Comparison of ENCODE assay signal across 1 cellular context in the genomic region with DNA sequence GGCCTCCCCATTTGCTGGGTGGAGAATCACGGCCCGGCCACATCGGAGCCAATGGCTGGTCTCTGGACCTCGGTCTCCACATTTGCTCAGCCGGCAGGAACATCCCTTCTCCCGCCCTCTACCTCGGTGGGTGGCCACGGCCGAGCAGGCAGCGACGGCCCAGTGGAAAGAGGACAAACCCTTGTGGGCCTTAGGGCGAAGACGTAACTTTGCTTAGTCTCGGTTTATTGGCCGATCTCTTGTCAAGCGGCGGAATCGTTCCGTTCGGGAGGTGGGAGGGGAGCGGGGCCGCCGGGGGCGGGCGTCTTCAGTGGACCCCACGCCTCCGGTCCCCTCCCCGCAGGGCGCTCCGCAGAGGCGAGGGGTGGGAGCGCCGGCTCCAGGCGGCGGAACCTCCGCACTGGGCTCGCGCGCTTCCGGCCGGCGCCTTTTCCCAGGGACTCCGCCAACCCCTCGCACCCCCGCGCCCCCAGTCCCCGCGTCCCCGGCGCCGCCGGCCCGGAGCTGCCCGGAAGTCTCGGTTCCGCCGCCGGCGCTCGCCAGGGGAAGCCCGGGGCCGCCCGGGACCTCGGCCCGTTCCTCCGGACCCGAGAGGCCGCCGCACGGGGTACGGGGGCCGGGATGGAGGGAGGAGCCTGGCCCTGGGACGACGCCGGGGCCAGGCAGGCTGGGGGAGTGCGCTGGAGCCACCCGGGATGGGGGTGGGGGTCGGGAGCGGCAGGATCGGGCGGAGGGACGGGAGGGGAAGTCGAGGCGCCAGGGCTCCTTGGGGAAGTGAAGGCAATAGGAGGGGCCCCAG.
TF ChIP-seq lines count a peak whose summit lies in the region.

A gene with protein sequence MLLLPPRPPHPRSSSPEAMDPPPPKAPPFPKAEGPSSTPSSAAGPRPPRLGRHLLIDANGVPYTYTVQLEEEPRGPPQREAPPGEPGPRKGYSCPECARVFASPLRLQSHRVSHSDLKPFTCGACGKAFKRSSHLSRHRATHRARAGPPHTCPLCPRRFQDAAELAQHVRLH (plus strand): TSS at position 426 of the 799 bp plus-strand sequence. CDS start 1,507 bp downstream, outside the sequence.

TF ChIP-seq in HepG2, 621 proteins besides CTCF, POLR2A, EP300 and RAD21 (continued from another document and continues in another):
- TF ChIP-seq, protein P1, sequence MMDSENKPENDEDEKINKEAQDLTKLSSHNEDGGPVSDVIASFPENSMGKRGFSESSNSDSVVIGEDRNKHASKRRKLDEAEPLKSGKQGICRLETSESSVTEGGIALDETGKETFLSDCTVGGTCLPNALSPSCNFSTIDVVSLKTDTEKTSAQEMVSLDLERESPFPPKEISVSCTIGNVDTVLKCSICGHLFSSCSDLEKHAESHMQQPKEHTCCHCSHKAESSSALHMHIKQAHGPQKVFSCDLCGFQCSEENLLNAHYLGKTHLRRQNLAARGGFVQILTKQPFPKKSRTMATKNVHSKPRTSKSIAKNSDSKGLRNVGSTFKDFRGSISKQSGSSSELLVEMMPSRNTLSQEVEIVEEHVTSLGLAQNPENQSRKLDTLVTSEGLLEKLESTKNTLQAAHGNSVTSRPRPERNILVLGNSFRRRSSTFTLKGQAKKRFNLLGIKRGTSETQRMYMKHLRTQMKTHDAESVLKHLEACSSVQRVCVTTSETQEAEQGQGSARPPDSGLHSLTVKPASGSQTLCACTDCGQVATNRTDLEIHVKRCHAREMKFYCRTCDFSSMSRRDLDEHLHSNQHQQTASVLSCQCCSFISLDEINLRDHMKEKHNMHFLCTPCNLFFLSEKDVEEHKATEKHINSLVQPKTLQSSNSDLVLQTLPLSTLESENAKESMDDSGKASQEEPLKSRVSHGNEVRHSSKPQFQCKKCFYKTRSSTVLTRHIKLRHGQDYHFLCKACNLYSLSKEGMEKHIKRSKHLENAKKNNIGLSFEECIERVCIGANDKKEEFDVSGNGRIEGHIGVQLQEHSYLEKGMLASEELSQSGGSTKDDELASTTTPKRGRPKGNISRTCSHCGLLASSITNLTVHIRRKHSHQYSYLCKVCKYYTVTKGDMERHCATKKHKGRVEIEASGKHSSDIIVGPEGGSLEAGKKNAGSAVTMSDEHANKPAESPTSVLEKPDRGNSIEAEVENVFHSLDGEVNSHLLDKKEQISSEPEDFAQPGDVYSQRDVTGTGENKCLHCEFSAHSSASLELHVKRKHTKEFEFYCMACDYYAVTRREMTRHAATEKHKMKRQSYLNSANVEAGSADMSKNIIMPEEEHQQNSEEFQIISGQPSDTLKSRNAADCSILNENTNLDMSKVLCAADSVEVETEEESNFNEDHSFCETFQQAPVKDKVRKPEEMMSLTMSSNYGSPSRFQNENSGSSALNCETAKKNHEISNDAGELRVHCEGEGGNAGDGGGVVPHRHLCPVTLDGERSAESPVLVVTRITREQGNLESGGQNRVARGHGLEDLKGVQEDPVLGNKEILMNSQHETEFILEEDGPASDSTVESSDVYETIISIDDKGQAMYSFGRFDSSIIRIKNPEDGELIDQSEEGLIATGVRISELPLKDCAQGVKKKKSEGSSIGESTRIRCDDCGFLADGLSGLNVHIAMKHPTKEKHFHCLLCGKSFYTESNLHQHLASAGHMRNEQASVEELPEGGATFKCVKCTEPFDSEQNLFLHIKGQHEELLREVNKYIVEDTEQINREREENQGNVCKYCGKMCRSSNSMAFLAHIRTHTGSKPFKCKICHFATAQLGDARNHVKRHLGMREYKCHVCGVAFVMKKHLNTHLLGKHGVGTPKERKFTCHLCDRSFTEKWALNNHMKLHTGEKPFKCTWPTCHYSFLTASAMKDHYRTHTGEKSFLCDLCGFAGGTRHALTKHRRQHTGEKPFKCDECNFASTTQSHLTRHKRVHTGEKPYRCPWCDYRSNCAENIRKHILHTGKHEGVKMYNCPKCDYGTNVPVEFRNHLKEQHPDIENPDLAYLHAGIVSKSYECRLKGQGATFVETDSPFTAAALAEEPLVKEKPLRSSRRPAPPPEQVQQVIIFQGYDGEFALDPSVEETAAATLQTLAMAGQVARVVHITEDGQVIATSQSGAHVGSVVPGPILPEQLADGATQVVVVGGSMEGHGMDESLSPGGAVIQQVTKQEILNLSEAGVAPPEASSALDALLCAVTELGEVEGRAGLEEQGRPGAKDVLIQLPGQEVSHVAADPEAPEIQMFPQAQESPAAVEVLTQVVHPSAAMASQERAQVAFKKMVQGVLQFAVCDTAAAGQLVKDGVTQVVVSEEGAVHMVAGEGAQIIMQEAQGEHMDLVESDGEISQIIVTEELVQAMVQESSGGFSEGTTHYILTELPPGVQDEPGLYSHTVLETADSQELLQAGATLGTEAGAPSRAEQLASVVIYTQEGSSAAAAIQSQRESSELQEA (CRISPR knock-in tag; IDR thresholded peaks at IDR 0.05; ENCODE audit: not compliant biosample characterization) = no peak
- no peak for TF ChIP-seq ZC3H4 (CRISPR knock-in tag; IDR thresholded peaks at IDR 0.05; ENCODE audit: borderline replicate concordance)
- peak; percentile 65 for TF ChIP-seq RBM39 (IDR thresholded peaks at IDR 0.05; ENCODE audit: low read depth, low read length, poor library complexity, severe bottlenecking)
- TF ChIP-seq, protein P2, sequence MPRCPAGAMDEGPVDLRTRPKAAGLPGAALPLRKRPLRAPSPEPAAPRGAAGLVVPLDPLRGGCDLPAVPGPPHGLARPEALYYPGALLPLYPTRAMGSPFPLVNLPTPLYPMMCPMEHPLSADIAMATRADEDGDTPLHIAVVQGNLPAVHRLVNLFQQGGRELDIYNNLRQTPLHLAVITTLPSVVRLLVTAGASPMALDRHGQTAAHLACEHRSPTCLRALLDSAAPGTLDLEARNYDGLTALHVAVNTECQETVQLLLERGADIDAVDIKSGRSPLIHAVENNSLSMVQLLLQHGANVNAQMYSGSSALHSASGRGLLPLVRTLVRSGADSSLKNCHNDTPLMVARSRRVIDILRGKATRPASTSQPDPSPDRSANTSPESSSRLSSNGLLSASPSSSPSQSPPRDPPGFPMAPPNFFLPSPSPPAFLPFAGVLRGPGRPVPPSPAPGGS (CRISPR knock-in tag; IDR thresholded peaks at IDR 0.05) = 0 out of 2 replicates have a peak, but pooled peaks have one; percentile 5
- no peak for TF ChIP-seq ZNF354B (CRISPR knock-in tag; IDR thresholded peaks at IDR 0.05)
- no peak for TF ChIP-seq EZH2 (conservative IDR thresholded peaks at IDR 0.05; ENCODE audit: low read depth, low read length)
- no peak for TF ChIP-seq KLF9 (CRISPR knock-in tag; IDR thresholded peaks at IDR 0.05; ENCODE audit: low read depth)
- peak; percentile 75 for TF ChIP-seq GABPA (IDR thresholded peaks at IDR 0.05; ENCODE audit: low read depth, low read length)
- peak; percentile 58 for TF ChIP-seq GABPA (CRISPR knock-in tag; IDR thresholded peaks at IDR 0.05; ENCODE audit: low read depth)
- TF ChIP-seq ZNF33A (CRISPR knock-in tag; IDR thresholded peaks at IDR 0.05; ENCODE audit: borderline replicate concordance) = no peak
- no peak for TF ChIP-seq SRF (IDR thresholded peaks at IDR 0.05; ENCODE audit: low read depth, low read length)
- no peak for TF ChIP-seq POGZ (CRISPR knock-in tag; IDR thresholded peaks at IDR 0.05)
- TF ChIP-seq PAX8 (CRISPR knock-in tag; IDR thresholded peaks at IDR 0.05; ENCODE audit: borderline replicate concordance) = no peak
- TF ChIP-seq, protein P3, sequence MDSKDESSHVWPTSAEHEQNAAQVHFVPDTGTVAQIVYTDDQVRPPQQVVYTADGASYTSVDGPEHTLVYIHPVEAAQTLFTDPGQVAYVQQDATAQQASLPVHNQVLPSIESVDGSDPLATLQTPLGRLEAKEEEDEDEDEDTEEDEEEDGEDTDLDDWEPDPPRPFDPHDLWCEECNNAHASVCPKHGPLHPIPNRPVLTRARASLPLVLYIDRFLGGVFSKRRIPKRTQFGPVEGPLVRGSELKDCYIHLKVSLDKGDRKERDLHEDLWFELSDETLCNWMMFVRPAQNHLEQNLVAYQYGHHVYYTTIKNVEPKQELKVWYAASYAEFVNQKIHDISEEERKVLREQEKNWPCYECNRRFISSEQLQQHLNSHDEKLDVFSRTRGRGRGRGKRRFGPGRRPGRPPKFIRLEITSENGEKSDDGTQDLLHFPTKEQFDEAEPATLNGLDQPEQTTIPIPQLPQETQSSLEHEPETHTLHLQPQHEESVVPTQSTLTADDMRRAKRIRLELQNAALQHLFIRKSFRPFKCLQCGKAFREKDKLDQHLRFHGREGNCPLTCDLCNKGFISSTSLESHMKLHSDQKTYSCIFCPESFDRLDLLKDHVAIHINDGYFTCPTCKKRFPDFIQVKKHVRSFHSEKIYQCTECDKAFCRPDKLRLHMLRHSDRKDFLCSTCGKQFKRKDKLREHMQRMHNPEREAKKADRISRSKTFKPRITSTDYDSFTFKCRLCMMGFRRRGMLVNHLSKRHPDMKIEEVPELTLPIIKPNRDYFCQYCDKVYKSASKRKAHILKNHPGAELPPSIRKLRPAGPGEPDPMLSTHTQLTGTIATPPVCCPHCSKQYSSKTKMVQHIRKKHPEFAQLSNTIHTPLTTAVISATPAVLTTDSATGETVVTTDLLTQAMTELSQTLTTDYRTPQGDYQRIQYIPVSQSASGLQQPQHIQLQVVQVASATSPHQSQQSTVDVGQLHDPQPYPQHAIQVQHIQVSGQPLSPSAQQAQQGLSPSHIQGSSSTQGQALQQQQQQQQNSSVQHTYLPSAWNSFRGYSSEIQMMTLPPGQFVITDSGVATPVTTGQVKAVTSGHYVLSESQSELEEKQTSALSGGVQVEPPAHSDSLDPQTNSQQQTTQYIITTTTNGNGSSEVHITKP (CRISPR knock-in tag; IDR thresholded peaks at IDR 0.05; ENCODE audit: low read depth) = no peak
- TF ChIP-seq DNMT1 (CRISPR knock-in tag; IDR thresholded peaks at IDR 0.05) = 0 out of 2 replicates have a peak, but pooled peaks have one; percentile 77
- TF ChIP-seq ZNF543 (CRISPR knock-in tag; IDR thresholded peaks at IDR 0.05) = peak; percentile 35; the same call in 1 of the 2 replicates
- TF ChIP-seq ZNF496 (CRISPR knock-in tag; IDR thresholded peaks at IDR 0.05; ENCODE audit: insufficient replicate concordance) = no peak
- TF ChIP-seq FLYWCH1 (CRISPR knock-in tag; IDR thresholded peaks at IDR 0.05) = no peak
- TF ChIP-seq HNF4G (IDR thresholded peaks at IDR 0.05; ENCODE audit: borderline replicate concordance, low read depth, low read length) = no peak; the same call in 1 of the 2 replicates
- TF ChIP-seq HNF4G (CRISPR knock-in tag; IDR thresholded peaks at IDR 0.05; ENCODE audit: borderline replicate concordance, low read depth) = no peak
- TF ChIP-seq ZNF737 (CRISPR knock-in tag; IDR thresholded peaks at IDR 0.05; ENCODE audit: borderline replicate concordance) = peak; percentile 49; the same call in 1 of the 2 replicates
- TF ChIP-seq RXRA (CRISPR knock-in tag; IDR thresholded peaks at IDR 0.05) = no peak; the same call in 1 of the 2 replicates
- no peak for TF ChIP-seq PAF1 (CRISPR knock-in tag; IDR thresholded peaks at IDR 0.05)
- TF ChIP-seq MXI1 (IDR thresholded peaks at IDR 0.05; ENCODE audit: borderline replicate concordance, low read depth, low read length) = 0 out of 3 replicates have a peak, but pooled peaks have one; percentile 46
- no peak for TF ChIP-seq ZNF234 (CRISPR knock-in tag; conservative IDR thresholded peaks at IDR 0.05)
- TF ChIP-seq AHR (CRISPR knock-in tag; IDR thresholded peaks at IDR 0.05) = no peak
- TF ChIP-seq, protein P4, sequence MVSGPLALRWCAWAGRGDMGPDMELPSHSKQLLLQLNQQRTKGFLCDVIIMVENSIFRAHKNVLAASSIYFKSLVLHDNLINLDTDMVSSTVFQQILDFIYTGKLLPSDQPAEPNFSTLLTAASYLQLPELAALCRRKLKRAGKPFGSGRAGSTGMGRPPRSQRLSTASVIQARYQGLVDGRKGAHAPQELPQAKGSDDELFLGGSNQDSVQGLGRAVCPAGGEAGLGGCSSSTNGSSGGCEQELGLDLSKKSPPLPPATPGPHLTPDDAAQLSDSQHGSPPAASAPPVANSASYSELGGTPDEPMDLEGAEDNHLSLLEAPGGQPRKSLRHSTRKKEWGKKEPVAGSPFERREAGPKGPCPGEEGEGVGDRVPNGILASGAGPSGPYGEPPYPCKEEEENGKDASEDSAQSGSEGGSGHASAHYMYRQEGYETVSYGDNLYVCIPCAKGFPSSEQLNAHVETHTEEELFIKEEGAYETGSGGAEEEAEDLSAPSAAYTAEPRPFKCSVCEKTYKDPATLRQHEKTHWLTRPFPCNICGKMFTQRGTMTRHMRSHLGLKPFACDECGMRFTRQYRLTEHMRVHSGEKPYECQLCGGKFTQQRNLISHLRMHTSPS (CRISPR knock-in tag; IDR thresholded peaks at IDR 0.05; ENCODE audit: low read depth) = no peak
- TF ChIP-seq ZNF501 (CRISPR knock-in tag; IDR thresholded peaks at IDR 0.05) = peak; percentile 59; the same call in 1 of the 2 replicates
- TF ChIP-seq, protein P5, sequence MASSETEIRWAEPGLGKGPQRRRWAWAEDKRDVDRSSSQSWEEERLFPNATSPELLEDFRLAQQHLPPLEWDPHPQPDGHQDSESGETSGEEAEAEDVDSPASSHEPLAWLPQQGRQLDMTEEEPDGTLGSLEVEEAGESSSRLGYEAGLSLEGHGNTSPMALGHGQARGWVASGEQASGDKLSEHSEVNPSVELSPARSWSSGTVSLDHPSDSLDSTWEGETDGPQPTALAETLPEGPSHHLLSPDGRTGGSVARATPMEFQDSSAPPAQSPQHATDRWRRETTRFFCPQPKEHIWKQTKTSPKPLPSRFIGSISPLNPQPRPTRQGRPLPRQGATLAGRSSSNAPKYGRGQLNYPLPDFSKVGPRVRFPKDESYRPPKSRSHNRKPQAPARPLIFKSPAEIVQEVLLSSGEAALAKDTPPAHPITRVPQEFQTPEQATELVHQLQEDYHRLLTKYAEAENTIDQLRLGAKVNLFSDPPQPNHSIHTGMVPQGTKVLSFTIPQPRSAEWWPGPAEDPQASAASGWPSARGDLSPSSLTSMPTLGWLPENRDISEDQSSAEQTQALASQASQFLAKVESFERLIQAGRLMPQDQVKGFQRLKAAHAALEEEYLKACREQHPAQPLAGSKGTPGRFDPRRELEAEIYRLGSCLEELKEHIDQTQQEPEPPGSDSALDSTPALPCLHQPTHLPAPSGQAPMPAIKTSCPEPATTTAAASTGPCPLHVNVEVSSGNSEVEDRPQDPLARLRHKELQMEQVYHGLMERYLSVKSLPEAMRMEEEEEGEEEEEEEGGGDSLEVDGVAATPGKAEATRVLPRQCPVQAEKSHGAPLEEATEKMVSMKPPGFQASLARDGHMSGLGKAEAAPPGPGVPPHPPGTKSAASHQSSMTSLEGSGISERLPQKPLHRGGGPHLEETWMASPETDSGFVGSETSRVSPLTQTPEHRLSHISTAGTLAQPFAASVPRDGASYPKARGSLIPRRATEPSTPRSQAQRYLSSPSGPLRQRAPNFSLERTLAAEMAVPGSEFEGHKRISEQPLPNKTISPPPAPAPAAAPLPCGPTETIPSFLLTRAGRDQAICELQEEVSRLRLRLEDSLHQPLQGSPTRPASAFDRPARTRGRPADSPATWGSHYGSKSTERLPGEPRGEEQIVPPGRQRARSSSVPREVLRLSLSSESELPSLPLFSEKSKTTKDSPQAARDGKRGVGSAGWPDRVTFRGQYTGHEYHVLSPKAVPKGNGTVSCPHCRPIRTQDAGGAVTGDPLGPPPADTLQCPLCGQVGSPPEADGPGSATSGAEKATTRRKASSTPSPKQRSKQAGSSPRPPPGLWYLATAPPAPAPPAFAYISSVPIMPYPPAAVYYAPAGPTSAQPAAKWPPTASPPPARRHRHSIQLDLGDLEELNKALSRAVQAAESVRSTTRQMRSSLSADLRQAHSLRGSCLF (CRISPR knock-in tag; IDR thresholded peaks at IDR 0.05; ENCODE audit: borderline replicate concordance) = no peak
